ENCODE assay signal across 8 cellular contexts in the genomic region with DNA sequence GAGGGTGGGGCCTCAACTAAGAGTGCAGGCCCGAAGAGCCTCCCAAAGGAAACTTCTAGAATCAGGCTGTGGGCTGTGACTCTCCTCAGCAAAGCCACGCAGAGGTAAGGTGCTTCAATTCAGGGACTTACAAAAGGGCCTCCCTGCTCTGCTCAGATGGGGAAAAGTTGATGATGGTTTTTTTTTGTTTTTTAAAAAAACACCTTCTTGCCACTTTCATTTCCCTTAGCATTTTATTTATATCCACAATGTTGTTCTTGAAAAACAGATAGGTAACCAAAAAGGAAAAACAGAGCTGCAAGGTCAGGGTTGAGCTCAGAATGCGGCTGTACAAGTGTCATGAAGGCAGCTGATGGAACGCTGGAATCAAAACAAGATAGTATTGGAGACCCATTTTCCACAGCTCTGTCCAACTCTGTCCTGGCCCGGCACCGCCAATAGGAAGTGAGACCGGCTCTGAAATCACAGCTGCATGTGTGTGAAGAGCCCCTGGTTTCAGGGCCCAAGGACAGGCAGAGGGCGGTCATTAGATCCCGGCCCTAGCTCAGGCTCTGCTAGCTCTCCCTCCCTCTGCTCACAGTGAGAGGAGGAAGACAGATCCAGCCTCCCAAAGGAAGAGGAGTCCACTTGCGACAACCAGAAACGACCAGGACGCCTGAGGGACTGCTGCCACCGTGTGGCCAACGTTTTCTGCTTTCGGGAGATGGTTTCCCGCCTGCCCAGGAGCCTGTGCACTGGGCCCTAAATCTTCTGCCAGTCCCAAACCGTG. TPM values are rescaled to one million over a fixed set of nuclear protein-coding genes. Genes with fewer than 3 reads are reported as not detected.
DNase-seq lines count a peak whose midpoint lies in the region; ATAC-seq and TF ChIP-seq lines count a peak whose summit lies in the region.

No MANE protein-coding gene starts in this region.

- TF ChIP-seq CTCF in chondrocyte (IDR thresholded peaks at IDR 0.05): peak; percentile 91

- H3K27me3 Mint-ChIP-seq in chondrocyte (ENCODE audit: low read depth): no peaks in the 10 kb centered on the region

- ATAC-seq in left colon (peak; percentile 86), GM21526 (IDR thresholded peaks at IDR 0.05; ENCODE audit: low FRiP score, unreplicated experiment) (no peak)

- peaks cover 11% of the 10 kb centered on the region for H3K4me1 Mint-ChIP-seq in chondrocyte (ENCODE audit: low read depth)

- DNase-seq in NCI-H345 (lab: John Stamatoyannopoulos, UW): peak; percentile 6
- no peak for DNase-seq in NCI-H345 treated with DMSO at 0.1 percent for 48 hours (lab: John Stamatoyannopoulos, UW; ENCODE audit: unreplicated experiment)
- DNase-seq in NCI-H2107 treated with DMSO at 0.1 percent for 48 hours (lab: John Stamatoyannopoulos, UW; ENCODE audit: unreplicated experiment): peak; percentile 69
- DNase-seq in activated CD4-positive, alpha-beta T cell treated with anti-CD3 and anti-CD28 coated beads for 24 hours (ENCODE audit: low read depth in 2 of 2): peak; percentile 60 to 72
- no peak for DNase-seq in chondrocyte (ENCODE audit: low spot score)
- DNase-seq in left colon: peak; percentile 72 to 88
- DNase-seq in stimulated activated CD4-positive, alpha-beta T cell treated with anti-CD3 and anti-CD28 coated beads, Interleukin-1b, Interleukin-23, amount 100 ng/mL, for 1 hour (ENCODE audit: low read depth in 2 of 2): peak; percentile 52 to 58

- intact Hi-C loops in left colon (cut with DNase I, micrococcal nuclease): loop anchor here (2.0 to 10.0 kb wide), 3 partner anchors 58 to 136 kb away; partner anchors contain the start of gene KLF2 (in 1 of the 2)

- peaks cover 9% of the 10 kb centered on the region for H3K36me3 Mint-ChIP-seq in chondrocyte (ENCODE audit: low read depth)

- no peak overlapping the region for H3K4me3 Mint-ChIP-seq in chondrocyte (ENCODE audit: unreplicated experiment)

- peak overlapping the region; percentile 32 for H3K27ac Mint-ChIP-seq in chondrocyte (ENCODE audit: unreplicated experiment)

- H3K9me3 Mint-ChIP-seq in chondrocyte (ENCODE audit: low read depth): no peaks in the 10 kb centered on the region

RNA-seq across cellular contexts. Expression of gene KLF2, which starts 58.3 kb away (rescaled TPM):
- total RNA-seq in chondrocyte (44.7 to 50.9 TPM (median 49.4 TPM) in 3 replicates), left colon (10 to 100 TPM; 28.2 to 29.4 TPM)

Comparison
In these comparisons a context has a peak if more than half of its experiments do, and no peak if none do; other contexts are left out.
1. DNase-seq: peak in NCI-H345 (single experiment), NCI-H2107 treated with DMSO at 0.1 percent for 48 hours (single experiment), activated CD4-positive, alpha-beta T cell treated with anti-CD3 and anti-CD28 coated beads for 24 hours (2 of 2), left colon (2 of 2) and stimulated activated CD4-positive, alpha-beta T cell treated with anti-CD3 and anti-CD28 coated beads, Interleukin-1b, Interleukin-23, amount 100 ng/mL, for 1 hour (2 of 2); none in NCI-H345 treated with DMSO at 0.1 percent for 48 hours (single experiment) and chondrocyte (single experiment).